1 cellular context compared by ENCODE assay signal in the genomic region with DNA sequence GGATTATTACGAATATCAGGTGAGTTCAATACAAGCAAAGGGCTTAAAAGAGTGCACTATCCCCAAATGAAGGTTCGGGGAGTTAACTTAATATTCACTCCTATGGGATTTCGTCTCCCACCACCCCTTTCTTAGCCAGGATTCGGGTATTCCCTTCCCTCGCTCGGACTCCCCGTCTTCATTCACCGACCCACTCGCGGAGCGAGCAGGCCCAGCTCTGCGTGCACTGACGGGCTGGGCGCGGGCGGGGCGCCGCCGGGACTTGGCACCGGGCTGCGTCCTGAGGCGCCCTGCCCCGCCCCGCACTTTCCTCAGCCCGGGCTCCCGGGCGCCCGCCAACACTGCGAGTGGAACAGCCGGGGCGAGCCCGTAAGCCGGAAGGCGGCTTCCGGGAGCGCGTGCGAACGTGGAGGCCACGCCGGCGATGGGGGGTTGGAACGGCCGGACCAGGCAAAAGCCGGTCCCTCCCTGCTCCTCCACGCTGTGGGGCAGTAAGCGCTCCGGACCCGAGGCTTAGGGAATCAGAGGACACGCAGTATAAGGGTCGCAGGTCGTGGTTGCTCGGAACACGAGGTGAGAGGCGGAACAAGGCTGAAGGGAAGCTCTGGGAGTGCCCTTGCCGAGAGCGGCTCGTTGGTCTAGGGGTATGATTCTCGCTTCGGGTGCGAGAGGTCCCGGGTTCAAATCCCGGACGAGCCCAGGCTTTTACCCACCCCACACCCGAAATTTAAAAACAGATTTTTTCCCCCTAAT.
TF ChIP-seq lines count a peak whose summit lies in the region.

No MANE protein-coding gene starts in this region.

TF ChIP-seq in HepG2, 621 proteins besides CTCF, POLR2A, EP300 and RAD21 (continued from another document and continues in another):
- TF ChIP-seq, protein P1, sequence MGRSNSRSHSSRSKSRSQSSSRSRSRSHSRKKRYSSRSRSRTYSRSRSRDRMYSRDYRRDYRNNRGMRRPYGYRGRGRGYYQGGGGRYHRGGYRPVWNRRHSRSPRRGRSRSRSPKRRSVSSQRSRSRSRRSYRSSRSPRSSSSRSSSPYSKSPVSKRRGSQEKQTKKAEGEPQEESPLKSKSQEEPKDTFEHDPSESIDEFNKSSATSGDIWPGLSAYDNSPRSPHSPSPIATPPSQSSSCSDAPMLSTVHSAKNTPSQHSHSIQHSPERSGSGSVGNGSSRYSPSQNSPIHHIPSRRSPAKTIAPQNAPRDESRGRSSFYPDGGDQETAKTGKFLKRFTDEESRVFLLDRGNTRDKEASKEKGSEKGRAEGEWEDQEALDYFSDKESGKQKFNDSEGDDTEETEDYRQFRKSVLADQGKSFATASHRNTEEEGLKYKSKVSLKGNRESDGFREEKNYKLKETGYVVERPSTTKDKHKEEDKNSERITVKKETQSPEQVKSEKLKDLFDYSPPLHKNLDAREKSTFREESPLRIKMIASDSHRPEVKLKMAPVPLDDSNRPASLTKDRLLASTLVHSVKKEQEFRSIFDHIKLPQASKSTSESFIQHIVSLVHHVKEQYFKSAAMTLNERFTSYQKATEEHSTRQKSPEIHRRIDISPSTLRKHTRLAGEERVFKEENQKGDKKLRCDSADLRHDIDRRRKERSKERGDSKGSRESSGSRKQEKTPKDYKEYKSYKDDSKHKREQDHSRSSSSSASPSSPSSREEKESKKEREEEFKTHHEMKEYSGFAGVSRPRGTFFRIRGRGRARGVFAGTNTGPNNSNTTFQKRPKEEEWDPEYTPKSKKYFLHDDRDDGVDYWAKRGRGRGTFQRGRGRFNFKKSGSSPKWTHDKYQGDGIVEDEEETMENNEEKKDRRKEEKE (IDR thresholded peaks at IDR 0.05), result no peak
- TF ChIP-seq ZNF431 (CRISPR knock-in tag; IDR thresholded peaks at IDR 0.05; ENCODE audit: borderline replicate concordance, low read depth) (0 out of 2 replicates have a peak, but pooled peaks have one; percentile 60), RBM39 (IDR thresholded peaks at IDR 0.05; ENCODE audit: low read depth, low read length, poor library complexity, severe bottlenecking) (peak; percentile 86), AHR (CRISPR knock-in tag; IDR thresholded peaks at IDR 0.05) (no peak; the same call in 1 of the 2 replicates), NR3C1 (CRISPR knock-in tag; IDR thresholded peaks at IDR 0.05) (no peak), FOXO1 (CRISPR knock-in tag; IDR thresholded peaks at IDR 0.05) (no peak; the same call in none of the 2 replicates), ZBTB1 (CRISPR knock-in tag; IDR thresholded peaks at IDR 0.05; ENCODE audit: borderline replicate concordance) (no peak), CBX5 (CRISPR knock-in tag; IDR thresholded peaks at IDR 0.05; ENCODE audit: borderline replicate concordance) (peak; percentile 70; the same call in 1 of the 2 replicates), HNRNPLL (IDR thresholded peaks at IDR 0.05; ENCODE audit: low read depth, low read length, poor library complexity, severe bottlenecking) (peak; percentile 92), MTA1 (CRISPR knock-in tag; IDR thresholded peaks at IDR 0.05; ENCODE audit: borderline replicate concordance) (peak; percentile 91; the same call in 1 of the 2 replicates), PCBP1 (IDR thresholded peaks at IDR 0.05; ENCODE audit: borderline replicate concordance, low read depth, low read length) (0 out of 2 replicates have a peak, but pooled peaks have one; percentile 56), ZNF3 (CRISPR knock-in tag; IDR thresholded peaks at IDR 0.05) (no peak), ARHGAP35 (CRISPR knock-in tag; IDR thresholded peaks at IDR 0.05; ENCODE audit: borderline replicate concordance) (no peak), SALL2 (CRISPR knock-in tag; IDR thresholded peaks at IDR 0.05) (peak; percentile 59; the same call in 1 of the 2 replicates), ESRRA (CRISPR knock-in tag; IDR thresholded peaks at IDR 0.05; ENCODE audit: low read depth) (peak; percentile 76; the same call in 1 of the 2 replicates), ZNF605 (CRISPR knock-in tag; IDR thresholded peaks at IDR 0.05) (no peak; the same call in 1 of the 2 replicates), DMAP1 (CRISPR knock-in tag; IDR thresholded peaks at IDR 0.05) (peak; percentile 86), KDM5A (IDR thresholded peaks at IDR 0.05; ENCODE audit: borderline replicate concordance, low read length) (no peak), RBM22 (optimal IDR thresholded peaks at IDR 0.05; ENCODE audit: low read length) (peak; percentile 98), MXD4 (CRISPR knock-in tag; IDR thresholded peaks at IDR 0.05) (peak; percentile 71; the same call in 1 of the 2 replicates), HCFC1 (IDR thresholded peaks at IDR 0.05; ENCODE audit: low read depth, low read length) (no peak), ZNF788 (CRISPR knock-in tag; IDR thresholded peaks at IDR 0.05; ENCODE audit: borderline replicate concordance) (peak; percentile 75), ZNF207 (IDR thresholded peaks at IDR 0.05; ENCODE audit: borderline replicate concordance) (no peak), BRD4 (CRISPR knock-in tag; IDR thresholded peaks at IDR 0.05) (0 out of 2 replicates have a peak, but pooled peaks have one; percentile 68), MYNN (CRISPR knock-in tag; IDR thresholded peaks at IDR 0.05; ENCODE audit: low read depth) (0 out of 2 replicates have a peak, but pooled peaks have one; percentile 47), ZNF558 (CRISPR knock-in tag; IDR thresholded peaks at IDR 0.05; ENCODE audit: borderline replicate concordance) (peak; percentile 76; the same call in 1 of the 2 replicates), FOXA3 (CRISPR knock-in tag; IDR thresholded peaks at IDR 0.05) (peak; percentile 61), ZMYM4 (CRISPR knock-in tag; IDR thresholded peaks at IDR 0.05) (peak; percentile 55), FOXC1 (CRISPR knock-in tag; IDR thresholded peaks at IDR 0.05; ENCODE audit: borderline replicate concordance) (0 out of 2 replicates have a peak, but pooled peaks have one; percentile 81), GPN1 (CRISPR knock-in tag; IDR thresholded peaks at IDR 0.05; ENCODE audit: borderline replicate concordance) (no peak), KLF9 (CRISPR knock-in tag; IDR thresholded peaks at IDR 0.05; ENCODE audit: low read depth) (no peak), ZNF530 (CRISPR knock-in tag; IDR thresholded peaks at IDR 0.05; ENCODE audit: low read depth) (no peak), RBFOX2 (IDR thresholded peaks at IDR 0.05; ENCODE audit: low read depth, low read length) (peak; percentile 79), KLF13 (CRISPR knock-in tag; IDR thresholded peaks at IDR 0.05) (no peak), ZZZ3 (CRISPR knock-in tag; IDR thresholded peaks at IDR 0.05; ENCODE audit: borderline replicate concordance) (peak; percentile 68), TOPORS (CRISPR knock-in tag; IDR thresholded peaks at IDR 0.05) (no peak; the same call in none of the 2 replicates)
- TF ChIP-seq, protein P2, sequence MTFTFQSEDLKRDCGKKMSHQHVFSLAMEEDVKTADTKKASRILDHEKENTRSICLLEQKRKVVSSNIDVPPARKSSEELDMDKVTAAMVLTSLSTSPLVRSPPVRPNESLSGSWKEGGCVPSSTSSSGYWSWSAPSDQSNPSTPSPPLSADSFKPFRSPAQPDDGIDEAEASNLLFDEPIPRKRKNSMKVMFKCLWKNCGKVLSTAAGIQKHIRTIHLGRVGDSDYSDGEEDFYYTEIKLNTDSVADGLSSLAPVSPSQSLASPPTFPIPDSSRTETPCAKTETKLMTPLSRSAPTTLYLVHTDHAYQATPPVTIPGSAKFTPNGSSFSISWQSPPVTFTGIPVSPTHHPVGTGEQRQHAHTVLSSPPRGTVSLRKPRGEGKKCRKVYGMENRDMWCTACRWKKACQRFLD (CRISPR knock-in tag; IDR thresholded peaks at IDR 0.05; ENCODE audit: borderline replicate concordance), result 0 out of 2 replicates have a peak, but pooled peaks have one; percentile 49
- TF ChIP-seq, protein P3, sequence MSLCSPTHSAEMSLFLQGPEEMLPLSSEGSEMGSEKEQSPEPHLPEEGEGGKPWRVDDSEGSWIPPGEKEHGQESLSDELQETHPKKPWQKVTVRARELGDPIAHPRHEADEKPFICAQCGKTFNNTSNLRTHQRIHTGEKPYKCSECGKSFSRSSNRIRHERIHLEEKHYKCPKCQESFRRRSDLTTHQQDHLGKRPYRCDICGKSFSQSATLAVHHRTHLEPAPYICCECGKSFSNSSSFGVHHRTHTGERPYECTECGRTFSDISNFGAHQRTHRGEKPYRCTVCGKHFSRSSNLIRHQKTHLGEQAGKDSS (CRISPR knock-in tag; IDR thresholded peaks at IDR 0.05; ENCODE audit: borderline replicate concordance, low read depth), result peak; percentile 83; the same call in 1 of the 2 replicates
- TF ChIP-seq, protein P4, sequence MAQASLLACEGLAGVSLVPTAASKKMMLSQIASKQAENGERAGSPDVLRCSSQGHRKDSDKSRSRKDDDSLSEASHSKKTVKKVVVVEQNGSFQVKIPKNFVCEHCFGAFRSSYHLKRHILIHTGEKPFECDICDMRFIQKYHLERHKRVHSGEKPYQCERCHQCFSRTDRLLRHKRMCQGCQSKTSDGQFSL (CRISPR knock-in tag; IDR thresholded peaks at IDR 0.05), result peak; percentile 77
- TF ChIP-seq, protein P5, sequence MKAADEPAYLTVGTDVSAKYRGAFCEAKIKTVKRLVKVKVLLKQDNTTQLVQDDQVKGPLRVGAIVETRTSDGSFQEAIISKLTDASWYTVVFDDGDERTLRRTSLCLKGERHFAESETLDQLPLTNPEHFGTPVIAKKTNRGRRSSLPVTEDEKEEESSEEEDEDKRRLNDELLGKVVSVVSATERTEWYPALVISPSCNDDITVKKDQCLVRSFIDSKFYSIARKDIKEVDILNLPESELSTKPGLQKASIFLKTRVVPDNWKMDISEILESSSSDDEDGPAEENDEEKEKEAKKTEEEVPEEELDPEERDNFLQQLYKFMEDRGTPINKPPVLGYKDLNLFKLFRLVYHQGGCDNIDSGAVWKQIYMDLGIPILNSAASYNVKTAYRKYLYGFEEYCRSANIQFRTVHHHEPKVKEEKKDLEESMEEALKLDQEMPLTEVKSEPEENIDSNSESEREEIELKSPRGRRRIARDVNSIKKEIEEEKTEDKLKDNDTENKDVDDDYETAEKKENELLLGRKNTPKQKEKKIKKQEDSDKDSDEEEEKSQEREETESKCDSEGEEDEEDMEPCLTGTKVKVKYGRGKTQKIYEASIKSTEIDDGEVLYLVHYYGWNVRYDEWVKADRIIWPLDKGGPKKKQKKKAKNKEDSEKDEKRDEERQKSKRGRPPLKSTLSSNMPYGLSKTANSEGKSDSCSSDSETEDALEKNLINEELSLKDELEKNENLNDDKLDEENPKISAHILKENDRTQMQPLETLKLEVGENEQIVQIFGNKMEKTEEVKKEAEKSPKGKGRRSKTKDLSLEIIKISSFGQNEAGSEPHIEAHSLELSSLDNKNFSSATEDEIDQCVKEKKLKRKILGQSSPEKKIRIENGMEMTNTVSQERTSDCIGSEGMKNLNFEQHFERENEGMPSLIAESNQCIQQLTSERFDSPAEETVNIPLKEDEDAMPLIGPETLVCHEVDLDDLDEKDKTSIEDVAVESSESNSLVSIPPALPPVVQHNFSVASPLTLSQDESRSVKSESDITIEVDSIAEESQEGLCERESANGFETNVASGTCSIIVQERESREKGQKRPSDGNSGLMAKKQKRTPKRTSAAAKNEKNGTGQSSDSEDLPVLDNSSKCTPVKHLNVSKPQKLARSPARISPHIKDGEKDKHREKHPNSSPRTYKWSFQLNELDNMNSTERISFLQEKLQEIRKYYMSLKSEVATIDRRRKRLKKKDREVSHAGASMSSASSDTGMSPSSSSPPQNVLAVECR (CRISPR knock-in tag; IDR thresholded peaks at IDR 0.05; ENCODE audit: borderline replicate concordance), result peak; percentile 89
- TF ChIP-seq, protein P6, sequence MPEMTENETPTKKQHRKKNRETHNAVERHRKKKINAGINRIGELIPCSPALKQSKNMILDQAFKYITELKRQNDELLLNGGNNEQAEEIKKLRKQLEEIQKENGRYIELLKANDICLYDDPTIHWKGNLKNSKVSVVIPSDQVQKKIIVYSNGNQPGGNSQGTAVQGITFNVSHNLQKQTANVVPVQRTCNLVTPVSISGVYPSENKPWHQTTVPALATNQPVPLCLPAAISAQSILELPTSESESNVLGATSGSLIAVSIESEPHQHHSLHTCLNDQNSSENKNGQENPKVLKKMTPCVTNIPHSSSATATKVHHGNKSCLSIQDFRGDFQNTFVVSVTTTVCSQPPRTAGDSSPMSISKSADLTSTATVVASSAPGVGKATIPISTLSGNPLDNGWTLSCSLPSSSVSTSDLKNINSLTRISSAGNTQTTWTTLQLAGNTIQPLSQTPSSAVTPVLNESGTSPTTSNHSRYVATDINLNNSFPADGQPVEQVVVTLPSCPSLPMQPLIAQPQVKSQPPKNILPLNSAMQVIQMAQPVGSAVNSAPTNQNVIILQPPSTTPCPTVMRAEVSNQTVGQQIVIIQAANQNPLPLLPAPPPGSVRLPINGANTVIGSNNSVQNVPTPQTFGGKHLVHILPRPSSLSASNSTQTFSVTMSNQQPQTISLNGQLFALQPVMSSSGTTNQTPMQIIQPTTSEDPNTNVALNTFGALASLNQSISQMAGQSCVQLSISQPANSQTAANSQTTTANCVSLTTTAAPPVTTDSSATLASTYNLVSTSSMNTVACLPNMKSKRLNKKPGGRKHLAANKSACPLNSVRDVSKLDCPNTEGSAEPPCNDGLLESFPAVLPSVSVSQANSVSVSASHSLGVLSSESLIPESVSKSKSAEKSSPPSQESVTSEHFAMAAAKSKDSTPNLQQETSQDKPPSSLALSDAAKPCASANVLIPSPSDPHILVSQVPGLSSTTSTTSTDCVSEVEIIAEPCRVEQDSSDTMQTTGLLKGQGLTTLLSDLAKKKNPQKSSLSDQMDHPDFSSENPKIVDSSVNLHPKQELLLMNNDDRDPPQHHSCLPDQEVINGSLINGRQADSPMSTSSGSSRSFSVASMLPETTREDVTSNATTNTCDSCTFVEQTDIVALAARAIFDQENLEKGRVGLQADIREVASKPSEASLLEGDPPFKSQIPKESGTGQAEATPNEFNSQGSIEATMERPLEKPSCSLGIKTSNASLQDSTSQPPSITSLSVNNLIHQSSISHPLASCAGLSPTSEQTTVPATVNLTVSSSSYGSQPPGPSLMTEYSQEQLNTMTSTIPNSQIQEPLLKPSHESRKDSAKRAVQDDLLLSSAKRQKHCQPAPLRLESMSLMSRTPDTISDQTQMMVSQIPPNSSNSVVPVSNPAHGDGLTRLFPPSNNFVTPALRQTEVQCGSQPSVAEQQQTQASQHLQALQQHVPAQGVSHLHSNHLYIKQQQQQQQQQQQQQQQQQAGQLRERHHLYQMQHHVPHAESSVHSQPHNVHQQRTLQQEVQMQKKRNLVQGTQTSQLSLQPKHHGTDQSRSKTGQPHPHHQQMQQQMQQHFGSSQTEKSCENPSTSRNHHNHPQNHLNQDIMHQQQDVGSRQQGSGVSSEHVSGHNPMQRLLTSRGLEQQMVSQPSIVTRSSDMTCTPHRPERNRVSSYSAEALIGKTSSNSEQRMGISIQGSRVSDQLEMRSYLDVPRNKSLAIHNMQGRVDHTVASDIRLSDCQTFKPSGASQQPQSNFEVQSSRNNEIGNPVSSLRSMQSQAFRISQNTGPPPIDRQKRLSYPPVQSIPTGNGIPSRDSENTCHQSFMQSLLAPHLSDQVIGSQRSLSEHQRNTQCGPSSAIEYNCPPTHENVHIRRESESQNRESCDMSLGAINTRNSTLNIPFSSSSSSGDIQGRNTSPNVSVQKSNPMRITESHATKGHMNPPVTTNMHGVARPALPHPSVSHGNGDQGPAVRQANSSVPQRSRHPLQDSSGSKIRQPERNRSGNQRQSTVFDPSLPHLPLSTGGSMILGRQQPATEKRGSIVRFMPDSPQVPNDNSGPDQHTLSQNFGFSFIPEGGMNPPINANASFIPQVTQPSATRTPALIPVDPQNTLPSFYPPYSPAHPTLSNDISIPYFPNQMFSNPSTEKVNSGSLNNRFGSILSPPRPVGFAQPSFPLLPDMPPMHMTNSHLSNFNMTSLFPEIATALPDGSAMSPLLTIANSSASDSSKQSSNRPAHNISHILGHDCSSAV (CRISPR knock-in tag; IDR thresholded peaks at IDR 0.05; ENCODE audit: borderline replicate concordance), result no peak
